In genomic region chr9:136485049-136485647, GRCh38 we compare ENCODE assay signal across 1 cellular context.
TF ChIP-seq lines count a peak whose summit lies in the region.

No MANE protein-coding gene starts in this region.

TF ChIP-seq in HCT116, 20 proteins besides CTCF, POLR2A, EP300 and RAD21 (continued from another document):
- TF ChIP-seq CEBPB (IDR thresholded peaks at IDR 0.05; ENCODE audit: low read depth) (no peak), CBX3 (IDR thresholded peaks at IDR 0.05; ENCODE audit: low read depth) (no peak), EZH2phosphoT487 (IDR thresholded peaks at IDR 0.05; ENCODE audit: borderline replicate concordance) (no peak), SIN3A (IDR thresholded peaks at IDR 0.05; ENCODE audit: low read depth) (no peak), EGR1 (IDR thresholded peaks at IDR 0.05; ENCODE audit: low read depth) (no peak), ELF1 (IDR thresholded peaks at IDR 0.05; ENCODE audit: borderline replicate concordance, low read depth) (no peak), MAX (IDR thresholded peaks at IDR 0.05) (no peak), ZBTB33 (IDR thresholded peaks at IDR 0.05; ENCODE audit: extremely low read depth, insufficient replicate concordance, low read length) (no peak), YY1 (IDR thresholded peaks at IDR 0.05; ENCODE audit: extremely low read depth, insufficient replicate concordance, low read depth, low read length) (no peak), POLR2AphosphoS5 (IDR thresholded peaks at IDR 0.05; ENCODE audit: low read depth, low read length) (no peak), EZH2 (IDR thresholded peaks at IDR 0.05) (no peak), ATF3 (IDR thresholded peaks at IDR 0.05) (no peak), SP1 (IDR thresholded peaks at IDR 0.05; ENCODE audit: low read depth) (no peak), ZNF274 (IDR thresholded peaks at IDR 0.05; ENCODE audit: low read depth, low read length) (no peak), JUND (IDR thresholded peaks at IDR 0.05) (no peak)
